Comparison of ENCODE assay signal across 25 cellular contexts in the genomic region with DNA sequence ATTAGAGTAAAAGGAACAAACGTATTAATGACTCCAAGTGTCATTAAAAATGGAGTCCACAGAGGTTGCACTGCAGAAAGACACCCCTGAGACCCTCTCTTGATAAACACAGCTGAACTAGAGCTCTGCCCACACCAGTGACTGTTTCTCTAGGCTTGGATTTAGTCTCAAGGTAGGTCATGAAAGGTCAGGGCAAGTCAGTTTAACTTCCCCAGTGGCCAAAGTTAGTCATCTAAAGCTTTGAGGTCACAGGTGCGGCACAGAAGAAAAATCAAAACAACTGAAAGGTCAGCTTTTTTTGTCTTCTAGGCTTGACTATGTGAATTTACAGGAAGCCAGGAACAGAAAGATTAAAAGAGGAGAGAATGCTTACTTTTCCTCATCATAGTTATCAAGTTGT.
"Had no signal": no experiment of that assay in that cellular context is flagged by ENCODE, and none has a peak within 500 bp of the region (broad histone marks: within the 10 kb centered on the region; RNA-seq: fewer than 3 reads in every experiment).

No MANE protein-coding gene starts in this region.

- DNase-seq: activated B cell treated with CpG ODN at 0.5 μM for 24 hours; activated CD4-positive, alpha-beta T cell treated with anti-CD3 and anti-CD28 coated beads, Interleukin-2, amount 50 U/mL, for 1 hour; activated CD8-positive, alpha-beta T cell treated with anti-CD3 and anti-CD28 coated beads for 36 hours; activated gamma-delta T cell treated with Interleukin-2 at 50 U/mL for 16 hours; activated naive CD8-positive, alpha-beta T cell treated with anti-CD3 and anti-CD28 coated beads, Interleukin-2, amount 50 U/mL, for 24 hours; activated T-cell treated with anti-CD3 and anti-CD28 coated beads, Interleukin-2, amount 50 U/mL, for 4 hours; amygdala; caudate nucleus; cortex of kidney; effector memory CD8-positive, alpha-beta T cell; erythroblast; gastrocnemius medialis; islet precursor cell; left ventricle myocardium inferior; mesendoderm; spleen; stimulated activated naive CD8-positive, alpha-beta T cell treated with anti-CD3 and anti-CD28 coated beads, Interleukin-15, Interleukin-2, amounts not matched to agents 100 U/mL and 50 U/mL, for 24 hours; testis; transverse colon had no signal

- H3K27ac Mint-ChIP-seq: activated B cell treated with CpG ODN at 0.5 μM for 24 hours; activated CD8-positive, alpha-beta T cell treated with anti-CD3 and anti-CD28 coated beads for 36 hours; activated naive CD4-positive, alpha-beta T cell treated with anti-CD3 and anti-CD28 coated beads, Interleukin-2, amount 50 U/mL, for 24 hours; activated naive CD8-positive, alpha-beta T cell treated with anti-CD3 and anti-CD28 coated beads, Interleukin-2, amount 50 U/mL, for 24 hours; activated T-helper 17 cell treated with anti-CD3 and anti-CD28 coated beads, Interleukin-2, amount 50 U/mL, for 72 hours; effector memory CD8-positive, alpha-beta T cell; natural killer cell treated with Interleukin-12 subunit alpha and Interleukin-12 subunit beta and Interleukin-15 and Interleukin-18, amount 100 ng/mL, for 72 hours had no signal

- ATAC-seq: activated CD8-positive, alpha-beta T cell treated with anti-CD3 and anti-CD28 coated beads for 36 hours; activated naive CD8-positive, alpha-beta T cell treated with anti-CD3 and anti-CD28 coated beads, Interleukin-2, amount 50 U/mL, for 24 hours; activated T-cell treated with anti-CD3 and anti-CD28 coated beads, Interleukin-2, amount 50 U/mL, for 4 hours; activated T-helper 17 cell treated with anti-CD3 and anti-CD28 coated beads, Interleukin-2, amount 50 U/mL, for 72 hours; effector memory CD8-positive, alpha-beta T cell; gastrocnemius medialis; natural killer cell treated with Interleukin-12 subunit alpha and Interleukin-12 subunit beta and Interleukin-15 and Interleukin-18, amount 100 ng/mL, for 72 hours; stimulated activated naive CD8-positive, alpha-beta T cell treated with anti-CD3 and anti-CD28 coated beads, Interleukin-15, Interleukin-2, amounts not matched to agents 100 U/mL and 50 U/mL, for 24 hours had no signal

- H3K4me3 ChIP-seq: gastrocnemius medialis, hepatocyte, left ventricle myocardium inferior, lung, right atrium auricular region, spleen, testis, transverse colon had no signal

- H3K9me3 Mint-ChIP-seq: activated CD8-positive, alpha-beta T cell treated with anti-CD3 and anti-CD28 coated beads for 36 hours; activated naive CD4-positive, alpha-beta T cell treated with anti-CD3 and anti-CD28 coated beads, Interleukin-2, amount 50 U/mL, for 24 hours; activated naive CD8-positive, alpha-beta T cell treated with anti-CD3 and anti-CD28 coated beads, Interleukin-2, amount 50 U/mL, for 24 hours; activated T-cell treated with anti-CD3 and anti-CD28 coated beads, Interleukin-2, amount 50 U/mL, for 4 hours; activated T-helper 17 cell treated with anti-CD3 and anti-CD28 coated beads, Interleukin-2, amount 50 U/mL, for 72 hours; effector memory CD8-positive, alpha-beta T cell; natural killer cell treated with Interleukin-12 subunit alpha and Interleukin-12 subunit beta and Interleukin-15 and Interleukin-18, amount 100 ng/mL, for 72 hours had no signal

- H3K36me3 Mint-ChIP-seq: activated naive CD4-positive, alpha-beta T cell treated with anti-CD3 and anti-CD28 coated beads, Interleukin-2, amount 50 U/mL, for 24 hours; natural killer cell treated with Interleukin-12 subunit alpha and Interleukin-12 subunit beta and Interleukin-15 and Interleukin-18, amount 100 ng/mL, for 72 hours had no signal

- H3K4me3 Mint-ChIP-seq: activated B cell treated with CpG ODN at 0.5 μM for 24 hours; activated CD8-positive, alpha-beta T cell treated with anti-CD3 and anti-CD28 coated beads for 36 hours; activated naive CD4-positive, alpha-beta T cell treated with anti-CD3 and anti-CD28 coated beads, Interleukin-2, amount 50 U/mL, for 24 hours; activated naive CD8-positive, alpha-beta T cell treated with anti-CD3 and anti-CD28 coated beads, Interleukin-2, amount 50 U/mL, for 24 hours; activated T-cell treated with anti-CD3 and anti-CD28 coated beads, Interleukin-2, amount 50 U/mL, for 4 hours; activated T-helper 17 cell treated with anti-CD3 and anti-CD28 coated beads, Interleukin-2, amount 50 U/mL, for 72 hours; effector memory CD8-positive, alpha-beta T cell; natural killer cell treated with Interleukin-12 subunit alpha and Interleukin-12 subunit beta and Interleukin-15 and Interleukin-18, amount 100 ng/mL, for 72 hours had no signal

- H3K4me1 Mint-ChIP-seq: activated naive CD4-positive, alpha-beta T cell treated with anti-CD3 and anti-CD28 coated beads, Interleukin-2, amount 50 U/mL, for 24 hours; activated naive CD8-positive, alpha-beta T cell treated with anti-CD3 and anti-CD28 coated beads, Interleukin-2, amount 50 U/mL, for 24 hours; activated T-helper 17 cell treated with anti-CD3 and anti-CD28 coated beads, Interleukin-2, amount 50 U/mL, for 72 hours had no signal
